14 cellular contexts compared by ENCODE assay signal in the genomic region with DNA sequence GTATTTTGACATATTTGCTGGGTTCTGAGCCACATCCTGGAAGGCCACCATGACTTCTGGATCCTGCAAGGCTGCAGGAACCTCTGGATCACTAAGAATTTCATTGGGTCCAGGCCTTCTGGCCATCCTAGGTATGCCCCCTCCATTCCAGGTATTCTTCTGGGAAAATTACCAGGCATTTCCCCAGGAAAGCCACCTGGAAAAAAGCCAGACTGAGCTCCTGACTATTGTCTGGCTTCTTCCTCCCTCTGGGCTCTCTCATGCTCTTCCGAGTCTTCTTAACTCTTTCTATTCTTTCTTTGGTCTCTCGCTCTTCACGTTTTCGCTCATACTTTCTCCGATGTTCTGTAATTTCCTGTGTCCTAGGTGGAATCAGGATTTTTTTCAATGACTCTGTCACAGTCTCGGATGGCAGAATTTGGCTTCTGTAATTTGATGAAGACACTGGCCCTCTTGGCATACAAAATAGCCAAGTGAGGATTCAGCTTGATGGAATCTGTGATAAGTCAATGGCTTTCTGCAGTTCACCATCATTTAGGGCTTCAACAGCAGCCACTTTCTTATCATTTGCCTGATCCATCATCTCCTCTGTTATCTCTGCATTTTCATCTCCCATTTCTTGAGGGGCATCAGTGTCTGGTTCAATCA.
"Had no signal": no experiment of that assay in that cellular context is flagged by ENCODE, and none has a peak within 500 bp of the region (broad histone marks: within the 10 kb centered on the region; RNA-seq: fewer than 3 reads in every experiment).

No MANE protein-coding gene starts in this region.

- FAIRE-seq: colon, urothelium cell line had no signal

- H3K27me3 ChIP-seq: esophagus squamous epithelium, foreskin keratinocyte, hepatocyte, ovary, suprapubic skin, thyroid gland had no signal

- H3K4me1 ChIP-seq: foreskin keratinocyte, thyroid gland had no signal

- H2AFZ ChIP-seq: hepatocyte had no signal

- DNase-seq: esophagus squamous epithelium; kidney; left ventricle myocardium superior; stimulated activated naive CD4-positive, alpha-beta T cell treated with Interleukin-2 at 50 U/mL for 16 hours had no signal

- H3K36me3 ChIP-seq: esophagus squamous epithelium, ovary, suprapubic skin, thyroid gland had no signal

- H3K4me3 ChIP-seq: esophagus squamous epithelium, hepatocyte, lung, mucosa of descending colon, ovary, smooth muscle cell, suprapubic skin, thyroid gland had no signal

- H3K27ac ChIP-seq: esophagus squamous epithelium, foreskin keratinocyte, hepatocyte, ovary, suprapubic skin, thyroid gland had no signal

- H3K4me2 ChIP-seq: hepatocyte, smooth muscle cell had no signal

- H3K9me3 ChIP-seq: esophagus squamous epithelium, mucosa of descending colon, ovary, suprapubic skin, thyroid gland had no signal
